ENCODE assay signal across 15 cellular contexts in the genomic region with DNA sequence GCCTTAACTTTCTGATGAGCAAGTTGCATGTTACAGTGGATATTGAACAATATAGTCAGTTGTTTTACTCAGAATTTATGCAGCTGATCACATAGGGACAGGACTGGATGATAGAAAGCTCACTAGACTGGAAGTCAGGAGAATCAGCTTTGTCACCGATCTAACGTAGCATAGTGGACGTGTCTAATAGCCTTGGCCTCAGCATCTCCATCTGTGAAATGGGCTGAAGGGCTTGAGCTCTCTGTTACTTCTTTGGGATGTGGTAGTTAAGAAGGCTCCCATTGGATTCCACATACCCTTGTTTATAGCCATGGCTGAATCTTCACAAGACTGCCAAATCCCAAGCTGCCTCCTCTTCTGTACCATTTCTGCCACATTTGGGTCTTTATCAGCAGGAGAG.
DNase-seq lines count a peak whose midpoint lies in the region; ATAC-seq and TF ChIP-seq lines count a peak whose summit lies in the region.
"Had no signal": no experiment of that assay in that cellular context is flagged by ENCODE, and none has a peak within 500 bp of the region (broad histone marks: within the 10 kb centered on the region; RNA-seq: fewer than 3 reads in every experiment).

No MANE protein-coding gene starts in this region.

- no peaks in the 10 kb centered on the region for H3K27me3 ChIP-seq in body of pancreas
- H3K27me3 ChIP-seq: BE2C had no signal

- no peak for TF ChIP-seq POLR2A in body of pancreas (IDR thresholded peaks at IDR 0.05)

- H3K4me1 ChIP-seq in body of pancreas, result peaks cover 6% of the 10 kb centered on the region
- H3K4me1 ChIP-seq: BE2C had no signal

- peak overlapping the region in 3 of 4 donors; percentile 31 to 69 (median 45) for H3K27ac ChIP-seq in body of pancreas
- peak overlapping the region; percentile 87 for H3K27ac ChIP-seq in cingulate gyrus (ENCODE audit: low read depth, low read length)

- no peak for TF ChIP-seq CTCF in body of pancreas (IDR thresholded peaks at IDR 0.05)

- ATAC-seq in body of pancreas (no peak), GM18858 (IDR thresholded peaks at IDR 0.05; ENCODE audit: unreplicated experiment) (no peak), HG03025 (IDR thresholded peaks at IDR 0.05; ENCODE audit: low FRiP score, unreplicated experiment) (no peak)

- H3K4me3 ChIP-seq in body of pancreas, result no peak overlapping the region

- intact Hi-C loops in body of pancreas (cut with DNase I), result no loop called here

- DNase-seq in body of pancreas, result no peak
- DNase-seq in medulla oblongata (ENCODE audit: extremely low spot score), result peak; percentile 9
- no peak for DNase-seq in DMS153 treated with DMSO at 0.1 percent for 48 hours (lab: John Stamatoyannopoulos, UW; ENCODE audit: unreplicated experiment)
- no peak for DNase-seq in mucosa of gallbladder (ENCODE audit: low spot score)
- DNase-seq: ACHN; BE2C; CD4-positive, CD25-positive, alpha-beta regulatory T cell; CD8-positive, alpha-beta memory T cell; COR-L47; DMS 273 treated with DMSO at 0.1 percent for 48 hours; H9; KG1 had no signal

- no peaks in the 10 kb centered on the region for H3K36me3 ChIP-seq in body of pancreas (replicated peaks in 1 of 2; ENCODE audit: insufficient read depth in 1 of 2, low read depth in 2 of 2)
- H3K36me3 ChIP-seq: BE2C had no signal

- WGBS in body of pancreas, 2 donors, result 96 to 100% methylated on average over 3 of the region's 3 CpGs

- H3K9me3 ChIP-seq in body of pancreas, result no peaks in the 10 kb centered on the region
- H3K9me3 ChIP-seq: BE2C had no signal
